Comparison of ENCODE assay signal across 8 cellular contexts in the genomic region with DNA sequence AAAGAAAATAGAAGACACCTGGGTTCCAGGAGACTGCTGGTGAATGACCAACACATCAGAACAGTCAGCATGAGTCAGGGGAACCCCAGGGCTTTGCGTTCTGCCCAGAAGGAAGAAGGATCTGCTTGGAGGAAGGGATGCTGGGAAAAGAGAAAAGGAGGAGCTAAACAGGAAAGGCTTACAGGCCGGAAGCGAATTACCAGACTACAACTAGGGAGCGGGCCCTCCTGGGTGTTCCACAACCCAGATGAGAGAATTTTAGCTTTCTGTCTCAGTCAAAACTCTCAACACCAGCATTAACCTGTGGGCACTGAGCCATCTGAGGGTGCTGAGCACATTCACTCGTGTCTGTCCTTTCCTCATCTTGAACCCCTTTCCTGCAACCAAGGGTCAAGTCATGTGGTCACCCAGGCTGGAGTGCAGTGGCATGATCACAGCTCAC. TPM values are rescaled to one million over a fixed set of nuclear protein-coding genes. Genes with fewer than 3 reads are reported as not detected.
DNase-seq lines count a peak whose midpoint lies in the region; ATAC-seq, FAIRE-seq and TF ChIP-seq lines count a peak whose summit lies in the region.

No MANE protein-coding gene starts in this region.

- H3K23ac ChIP-seq in mesendoderm (ENCODE audit: low read length) = no peak overlapping the region

- H3K4me3 Mint-ChIP-seq in HFFc6 (peak overlapping the region; percentile 65), astrocyte (ENCODE audit: unreplicated experiment) (no peak overlapping the region)

- ATAC-seq in HG02840 (IDR thresholded peaks at IDR 0.05; ENCODE audit: low FRiP score, unreplicated experiment) (no peak), GM18907 (IDR thresholded peaks at IDR 0.05; ENCODE audit: unreplicated experiment) (no peak)
- no peak for ATAC-seq in stimulated activated naive CD8-positive, alpha-beta T cell treated with anti-CD3 and anti-CD28 coated beads, Interleukin-15, Interleukin-2, amounts not matched to agents 100 U/mL and 50 U/mL, for 24 hours

- H4K8ac ChIP-seq in mesendoderm (ENCODE audit: low read depth, low read length) = no peak overlapping the region

- H2BK120ac ChIP-seq in mesendoderm (ENCODE audit: low read depth, low read length) = no peak overlapping the region

- no peak overlapping the region for H2BK15ac ChIP-seq in mesendoderm (replicated peaks; ENCODE audit: low read depth)

- peak overlapping the region; percentile 71 for H2AK5ac ChIP-seq in mesendoderm (ENCODE audit: low read length)

- H3K4me1 Mint-ChIP-seq in HFFc6 (ENCODE audit: low read depth) (peaks cover 100% of the 10 kb centered on the region), astrocyte (ENCODE audit: low read depth, unreplicated experiment) (peaks cover 71% of the 10 kb centered on the region)

- peak; percentile 89 for DNase-seq in AG08395 (ENCODE audit: low spot score)
- DNase-seq in HFFc6 = peak; percentile 95
- DNase-seq in astrocyte (ENCODE audit: low read depth) = peak; percentile 95
- DNase-seq in mesendoderm = peak; percentile 53
- no peak for DNase-seq in stimulated activated naive CD8-positive, alpha-beta T cell treated with anti-CD3 and anti-CD28 coated beads, Interleukin-15, Interleukin-2, amounts not matched to agents 100 U/mL and 50 U/mL, for 24 hours
- no peak for DNase-seq in occipital lobe (lab: John Stamatoyannopoulos, UW)

- H3K4me1 ChIP-seq in astrocyte (ENCODE audit: insufficient read depth, low read length) = peaks cover 69% of the 10 kb centered on the region
- H3K4me1 ChIP-seq in mesendoderm (ENCODE audit: control insufficient read depth, low read depth, low read length) = peaks cover 30% of the 10 kb centered on the region

- H3K36me3 Mint-ChIP-seq in HFFc6 (ENCODE audit: low read depth) = peaks cover 77% of the 10 kb centered on the region
- H3K36me3 Mint-ChIP-seq in astrocyte (ENCODE audit: low read depth, unreplicated experiment) = peaks cover 24% of the 10 kb centered on the region

- H3K27ac Mint-ChIP-seq in HFFc6 (peak overlapping the region; percentile 85), astrocyte (ENCODE audit: unreplicated experiment) (peak overlapping the region; percentile 28)

- H4K20me1 ChIP-seq in astrocyte (ENCODE audit: insufficient read depth, low read length) = peaks cover 79% of the 10 kb centered on the region

- H3K56ac ChIP-seq in mesendoderm (ENCODE audit: low read length) = peak overlapping the region; percentile 27

- H3K4me2 ChIP-seq in astrocyte (ENCODE audit: low read length) (peak overlapping the region; percentile 71), mesendoderm (ENCODE audit: low read length) (no peak overlapping the region)

- peak overlapping the region; percentile 51 for H3K9ac ChIP-seq in astrocyte (ENCODE audit: low read length)
- no peak overlapping the region for H3K9ac ChIP-seq in mesendoderm (ENCODE audit: low read length)

- H3K4ac ChIP-seq in mesendoderm (ENCODE audit: low read depth, low read length) = no peak overlapping the region

- H3K79me2 ChIP-seq in astrocyte (ENCODE audit: insufficient read depth, low read length) (peaks cover 97% of the 10 kb centered on the region), mesendoderm (ENCODE audit: control insufficient read depth, insufficient read depth, low read length) (peaks cover 44% of the 10 kb centered on the region)

- H3K9me3 Mint-ChIP-seq in HFFc6 = no peaks in the 10 kb centered on the region
- peaks cover 2% of the 10 kb centered on the region for H3K9me3 Mint-ChIP-seq in astrocyte (ENCODE audit: unreplicated experiment)

- TF ChIP-seq CTCF in HFFc6 (IDR thresholded peaks at IDR 0.05) (no peak), astrocyte (IDR thresholded peaks at IDR 0.05; ENCODE audit: insufficient read depth, low read depth, low read length) (no peak)

- no peak overlapping the region for H3K18ac ChIP-seq in mesendoderm (ENCODE audit: low read length)

- no peaks in the 10 kb centered on the region for H3K27me3 ChIP-seq in astrocyte (ENCODE audit: insufficient read depth, low read length)
- H3K27me3 ChIP-seq in mesendoderm (ENCODE audit: insufficient read depth, low read length, poor library complexity) = no peaks in the 10 kb centered on the region

- H3K36me3 ChIP-seq in astrocyte (ENCODE audit: insufficient read depth, low read length) (peaks cover 35% of the 10 kb centered on the region), mesendoderm (ENCODE audit: control insufficient read depth, insufficient read depth, low read length) (no peaks in the 10 kb centered on the region)

- no peak overlapping the region for H4K5ac ChIP-seq in mesendoderm (ENCODE audit: low read length)

- no peak for FAIRE-seq in astrocyte (lab: Jason Lieb, UNC)

- no peaks in the 10 kb centered on the region for H3K9me3 ChIP-seq in astrocyte (ENCODE audit: insufficient read depth, low read depth, low read length)

- H2AFZ ChIP-seq in astrocyte (ENCODE audit: low read depth, low read length) = no peak overlapping the region

- WGBS in mesendoderm (ENCODE audit: extremely low coverage, insufficient coverage, low lambda C conversion rate) = no CpG with 5 or more reads among the region's 5 CpGs

- H3K27ac ChIP-seq in astrocyte (ENCODE audit: low read depth, low read length) (peak overlapping the region; percentile 78), mesendoderm (ENCODE audit: low read depth, low read length) (no peak overlapping the region)

- peaks cover 1% of the 10 kb centered on the region for H3K27me3 Mint-ChIP-seq in HFFc6 (ENCODE audit: insufficient read depth)
- no peaks in the 10 kb centered on the region for H3K27me3 Mint-ChIP-seq in astrocyte (ENCODE audit: low read depth, unreplicated experiment)

- H3K79me1 ChIP-seq in mesendoderm (ENCODE audit: low read length) = peaks cover 39% of the 10 kb centered on the region

- no peak overlapping the region for H2BK5ac ChIP-seq in mesendoderm (ENCODE audit: low read length)

- H3K4me3 ChIP-seq in astrocyte (ENCODE audit: insufficient read depth, low read depth, low read length) (no peak overlapping the region), mesendoderm (ENCODE audit: low read length) (no peak overlapping the region)

RNA-seq across cellular contexts. Expression of a gene that starts 19.2 kb away (rescaled TPM):
- 100 to 1,000 TPM; 159 to 248 (median 201) TPM for total RNA-seq in HFFc6 (2021; fragmentation: NEBNext Ultra II Directional; extraction: Animal tissue kit (Norgen Biotek cat#: 25700))
- total RNA-seq in astrocyte (94.3 and 102 TPM in 2 replicates), occipital lobe (25.3 TPM)
- polyA plus RNA-seq in mesendoderm (2013, experiment 1 of 2) = 32.7 TPM
- polyA plus RNA-seq in mesendoderm (2013, experiment 2 of 2) = 32.9 TPM

Comparison
In these comparisons a context has a peak if more than half of its experiments do, and no peak if none do; other contexts are left out.
1. DNase-seq: peak in AG08395 (single experiment), HFFc6 (single experiment), astrocyte (single experiment) and mesendoderm (single experiment); none in stimulated activated naive CD8-positive, alpha-beta T cell treated with anti-CD3 and anti-CD28 coated beads, Interleukin-15, Interleukin-2, amounts not matched to agents 100 U/mL and 50 U/mL, for 24 hours (single experiment) and occipital lobe (single experiment).